In genomic region chrX:8464530-8464929, GRCh38 we compare ENCODE assay signal across 1 cellular context. TPM values are rescaled to one million over a fixed set of nuclear protein-coding genes. Genes with fewer than 3 reads are reported as not detected.
"Had no signal": no experiment of that assay in that cellular context is flagged by ENCODE, and none has a peak within 500 bp of the region (broad histone marks: within the 10 kb centered on the region; RNA-seq: fewer than 3 reads in every experiment).

VCX3B (plus strand) TSS chrX:8464830; CDS start chrX:8465451, 621 bp downstream.

RNA-seq across cellular contexts. Expression of gene VCX3B, which starts in this region (rescaled TPM):
- total RNA-seq: GM12878 had no signal
